Comparison of ENCODE assay signal across 26 cellular contexts in the genomic region with DNA sequence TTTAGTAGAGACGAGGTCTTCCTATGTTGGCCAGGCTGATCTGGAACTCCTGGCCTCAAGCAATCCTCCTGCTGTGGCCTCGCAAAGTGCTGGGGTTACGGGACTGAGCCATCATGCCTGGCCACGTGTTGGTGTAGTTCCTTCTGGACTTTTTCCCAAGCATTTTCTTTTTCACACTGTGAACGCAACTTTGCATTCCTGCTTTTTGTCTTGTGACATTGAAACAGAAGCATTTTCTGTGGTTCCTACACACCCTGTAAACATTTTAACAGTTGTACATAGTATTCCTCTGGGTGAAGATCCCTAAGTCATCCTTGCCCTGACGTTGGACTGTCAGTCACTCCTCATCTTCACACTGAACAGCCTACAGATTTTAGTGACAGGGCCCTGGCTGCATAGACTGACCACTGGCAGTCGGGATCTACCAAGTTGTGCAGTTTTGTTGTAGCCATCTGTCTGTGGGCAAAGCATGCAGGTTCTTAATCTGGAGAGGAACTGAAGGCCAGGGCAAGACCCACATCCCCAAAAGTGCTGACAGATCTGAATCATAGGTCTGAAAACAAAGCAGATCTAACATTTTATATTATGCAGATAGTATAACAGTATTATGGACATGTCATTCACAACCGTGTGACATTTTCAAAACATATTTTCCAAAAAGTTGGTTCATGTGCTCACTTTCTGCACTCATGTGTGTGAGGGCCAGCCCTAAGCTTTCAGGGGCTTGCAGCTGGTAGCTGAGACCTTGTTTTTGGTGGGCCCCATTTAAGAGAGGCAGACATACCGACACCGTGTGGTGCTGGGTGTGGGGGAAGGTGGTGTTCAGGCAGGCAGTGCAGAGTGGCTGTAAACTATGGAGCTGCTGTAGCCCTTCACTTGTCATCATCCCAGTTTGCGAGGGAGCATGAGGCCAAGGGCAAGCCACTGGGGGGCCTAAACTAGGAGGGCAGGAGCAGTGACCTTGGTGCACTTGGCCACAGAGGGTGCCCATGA. TPM values are rescaled to one million over a fixed set of nuclear protein-coding genes. Genes with fewer than 3 reads are reported as not detected.
DNase-seq lines count a peak whose midpoint lies in the region; ATAC-seq, FAIRE-seq and TF ChIP-seq lines count a peak whose summit lies in the region.
"Had no signal": no experiment of that assay in that cellular context is flagged by ENCODE, and none has a peak within 500 bp of the region (broad histone marks: within the 10 kb centered on the region; RNA-seq: fewer than 3 reads in every experiment).

No MANE protein-coding gene starts in this region.

- H2AK5ac ChIP-seq in mesenchymal stem cell (ENCODE audit: low read length, severe bottlenecking), result no peak overlapping the region

- H4K8ac ChIP-seq in mesenchymal stem cell (ENCODE audit: low read length), result peak overlapping the region; percentile 32

- peak overlapping the region in 1 of 2 experiments; percentile 31 for H3K18ac ChIP-seq in mesenchymal stem cell (ENCODE audit: low read depth in 1 of 2, low read length in 2 of 2)

- no peaks in the 10 kb centered on the region for H3K79me2 ChIP-seq in HepG2 (ENCODE audit: insufficient read depth, low read length)

- H2BK120ac ChIP-seq in mesenchymal stem cell (ENCODE audit: low read depth, low read length), result no peak overlapping the region

- no peak overlapping the region for H4K91ac ChIP-seq in mesenchymal stem cell (ENCODE audit: low read length)

- H3K4me1 ChIP-seq in HepG2 (ENCODE audit: insufficient read depth, low read length) (no peaks in the 10 kb centered on the region), right lobe of liver (no peaks in the 10 kb centered on the region), mesenchymal stem cell (ENCODE audit: control insufficient read depth, insufficient read depth, low read depth, low read length) (peaks cover 6% of the 10 kb centered on the region)

- no peaks in the 10 kb centered on the region for H3K9me3 ChIP-seq in HepG2 (ENCODE audit: low read length)
- no peaks in the 10 kb centered on the region for H3K9me3 ChIP-seq in right lobe of liver
- no peaks in the 10 kb centered on the region for H3K9me3 ChIP-seq in mesenchymal stem cell (ENCODE audit: control insufficient read depth, low read length)
- H3K9me3 ChIP-seq: BLaER1 treated with 17β-estradiol and CSF1 and Interleukin-3, amounts not matched to agents 10 nM and 100 nM; esophagus muscularis mucosa; HAP-1; thoracic aorta had no signal

- H2BK5ac ChIP-seq in mesenchymal stem cell (ENCODE audit: low read depth, low read length, poor library complexity, severe bottlenecking), result no peak overlapping the region

- no peak overlapping the region for H2BK15ac ChIP-seq in mesenchymal stem cell (ENCODE audit: low read depth, poor library complexity, severe bottlenecking)

- no peak for ATAC-seq in HepG2
- no peak for ATAC-seq in right lobe of liver
- ATAC-seq in HG02884 (IDR thresholded peaks at IDR 0.05; ENCODE audit: unreplicated experiment), result no peak
- ATAC-seq: activated CD4-positive, CD25-positive, alpha-beta regulatory T cell treated with anti-CD3 and anti-CD28 coated beads, Interleukin-2, amount 50 U/mL, for 24 hours; T-cell had no signal

- no TSS peak for BruUV-seq in HepG2 (replicated peaks; lab: Mats Ljungman, UMichigan)

- no peak overlapping the region for H2AFZ ChIP-seq in HepG2 (ENCODE audit: low read length)
- no peak overlapping the region for H2AFZ ChIP-seq in mesenchymal stem cell (ENCODE audit: low read depth, low read length)
- H2AFZ ChIP-seq: PC-9 had no signal

- H3K27me3 ChIP-seq in HepG2 (ENCODE audit: control insufficient read depth in 1 of 2, insufficient read depth in 2 of 2, low read length in 2 of 2) (no peaks in the 10 kb centered on the region), right lobe of liver (no peaks in the 10 kb centered on the region), mesenchymal stem cell (ENCODE audit: control insufficient read depth in 1 of 2, insufficient read depth in 1 of 2, low read length in 2 of 2) (no peaks in the 10 kb centered on the region)
- H3K27me3 ChIP-seq: esophagus muscularis mucosa had no signal

- H3K4me3 ChIP-seq in HepG2 (replicated peaks in 1 of 3; ENCODE audit: insufficient read depth in 1 of 3, low read depth in 2 of 3, low read length in 3 of 3) (no peak overlapping the region), right lobe of liver (no peak overlapping the region), mesenchymal stem cell (ENCODE audit: insufficient read depth in 1 of 2, low read depth in 1 of 2, low read length in 2 of 2) (no peak overlapping the region)
- H3K4me3 ChIP-seq: BLaER1 treated with 17β-estradiol and CSF1 and Interleukin-3, amounts not matched to agents 10 nM and 100 nM; esophagus muscularis mucosa; HAP-1; PC-9; smooth muscle cell; thoracic aorta had no signal

- no peak for TF ChIP-seq CTCF in HepG2 (CRISPR knock-in tag; IDR thresholded peaks at IDR 0.05)
- no peak for TF ChIP-seq CTCF in right lobe of liver (IDR thresholded peaks at IDR 0.05)

- intact Hi-C loops in HepG2 (cut with micrococcal nuclease; ENCODE audit: unreplicated experiment) (no loop called here), right lobe of liver (cut with DNase I) (loop anchor here in 1 of 2 donors (10.0 kb wide), 1 partner anchor 58 kb away; no protein-coding TSS in a partner anchor)

- H3K9ac ChIP-seq in HepG2 (ENCODE audit: insufficient read depth, low read depth, low read length) (no peak overlapping the region), mesenchymal stem cell (ENCODE audit: low read length) (no peak overlapping the region)
- H3K9ac ChIP-seq: BLaER1 treated with 17β-estradiol and CSF1 and Interleukin-3, amounts not matched to agents 10 nM and 100 nM had no signal

- TF ChIP-seq POLR2A in HepG2 (IDR thresholded peaks at IDR 0.05; ENCODE audit: insufficient read depth in 1 of 2, low read depth in 2 of 2, low read length in 2 of 2) (no peak), right lobe of liver (IDR thresholded peaks at IDR 0.05) (no peak)

- H3K14ac ChIP-seq in mesenchymal stem cell (ENCODE audit: low read length in 2 of 2), result peak overlapping the region in 1 of 2 experiments; percentile 9

- TF ChIP-seq RAD21 in HepG2 (CRISPR knock-in tag; IDR thresholded peaks at IDR 0.05), result no peak

- no peak overlapping the region for H3K23ac ChIP-seq in mesenchymal stem cell (ENCODE audit: low read length in 2 of 2)

- H3K27ac ChIP-seq in HepG2 (ENCODE audit: extremely low read length, insufficient read depth, low read length), result no peak overlapping the region
- H3K27ac ChIP-seq in right lobe of liver, result no peak overlapping the region
- no peak overlapping the region for H3K27ac ChIP-seq in mesenchymal stem cell (ENCODE audit: low read length, poor library complexity, severe bottlenecking)
- H3K27ac ChIP-seq in temporal lobe (ENCODE audit: low read depth, low read length), result peak overlapping the region; percentile 30
- H3K27ac ChIP-seq: esophagus muscularis mucosa, PC-9, thoracic aorta had no signal

- H3K36me3 ChIP-seq in HepG2 (replicated peaks in 1 of 2; ENCODE audit: control insufficient read depth in 1 of 2, insufficient read depth in 2 of 2, low read length in 2 of 2) (no peaks in the 10 kb centered on the region; a peak in 1 of 5 replicates), right lobe of liver (no peaks in the 10 kb centered on the region), mesenchymal stem cell (ENCODE audit: control insufficient read depth in 1 of 2, insufficient read depth in 2 of 2, low read depth in 1 of 2, low read length in 2 of 2) (peaks cover 12 to 17% of the 10 kb centered on the region in 2 experiments)
- H3K36me3 ChIP-seq: BLaER1 treated with 17β-estradiol and CSF1 and Interleukin-3, amounts not matched to agents 10 nM and 100 nM; esophagus muscularis mucosa; HAP-1; thoracic aorta had no signal

- H3K4ac ChIP-seq in mesenchymal stem cell (ENCODE audit: low read depth in 1 of 2, low read length in 2 of 2), result no peak overlapping the region

- 95% methylated on average over 11 of the region's 11 CpGs for WGBS in HepG2 (ENCODE audit: low lambda C conversion rate)
- WGBS in right lobe of liver (ENCODE audit: insufficient coverage, low coverage, low lambda C conversion rate, missing lambda C conversion rate), result 82% methylated on average over 7 of the region's 11 CpGs
- WGBS in mesenchymal stem cell, result 79% methylated on average over 11 of the region's 11 CpGs

- DNase-seq in HepG2 (ENCODE audit: low spot score) (no peak), right lobe of liver (no peak), amniotic epithelial cell (ENCODE audit: low read depth) (peak; percentile 75), mesenchymal stem cell (peak; percentile 59), GM19239 (ENCODE audit: insufficient read length, low spot score) (no peak), GM19238 (ENCODE audit: insufficient read length, low spot score) (no peak)
- DNase-seq: activated CD4-positive, alpha-beta memory T cell treated with anti-CD3 and anti-CD28 coated beads for 36 hours; activated naive CD8-positive, alpha-beta T cell treated with anti-CD3 and anti-CD28 coated beads for 36 hours; DND-41; effector memory CD4-positive, alpha-beta T cell; hypothalamus; KG1; NCI-H2171; NCI-H524; PC-9; SHP77 treated with DMSO at 0.1 percent for 48 hours; T-cell had no signal

- H2BK12ac ChIP-seq in mesenchymal stem cell (ENCODE audit: low read length in 2 of 2), result peak overlapping the region in 1 of 2 experiments; percentile 11

- H4K20me1 ChIP-seq in HepG2 (ENCODE audit: insufficient read depth, low read length), result 0 out of 2 replicates have a peak, but pooled peaks cover 2% of the 10 kb centered on the region

- TF ChIP-seq EP300 in HepG2 (IDR thresholded peaks at IDR 0.05; ENCODE audit: low read depth in 2 of 2, low read length in 2 of 2), result no peak
- TF ChIP-seq EP300 in HepG2 (CRISPR knock-in tag; IDR thresholded peaks at IDR 0.05; ENCODE audit: borderline replicate concordance), result no peak

- H3K79me1 ChIP-seq in mesenchymal stem cell (replicated peaks; ENCODE audit: low read length, poor library complexity, severe bottlenecking), result peaks cover 34% of the 10 kb centered on the region

- CTCF ChIA-PET in HepG2 (lab: Yijun Ruan, JAX; ENCODE audit: low intra/inter-chr PET ratio, low total read pairs), result no interaction called here

- in situ Hi-C loops in HepG2 (cut with HindIII; ENCODE audit: extremely low pct_ligation_motif_present, low pct_unique_long_range_greater_than_20kb), result no loop called here

- POLR2A ChIA-PET in HepG2 (lab: Yijun Ruan, JAX), result no interaction called here

- FAIRE-seq in HepG2 (lab: Jason Lieb, UNC) (no peak), GM19239 (lab: Jason Lieb, UNC) (no peak)
- FAIRE-seq: frontal cortex had no signal

- H3K4me2 ChIP-seq in HepG2 (ENCODE audit: low read depth, low read length) (no peak overlapping the region), mesenchymal stem cell (ENCODE audit: low read length, poor library complexity, severe bottlenecking) (no peak overlapping the region)
- H3K4me2 ChIP-seq: PC-9, smooth muscle cell had no signal

RNA-seq across cellular contexts. Expression of gene EPN2, which starts 59.9 kb away (rescaled TPM):
- total RNA-seq in HepG2 (2016; rRNA removed; fragmentation: Illumina TruSeq; extraction: Trizol) (7.8 and 9.3 TPM in 2 replicates), right lobe of liver (10 to 100 TPM in 4 of 6 experiments, 1 to 10 TPM in 2; 6.6 to 18.1 (median 11.4) TPM), temporal lobe (44.7 TPM)
- 7.1 and 8.4 TPM in 2 replicates for total RNA-seq in HepG2 (2016; cell fraction: cytosol; rRNA removed; fragmentation: Illumina TruSeq; extraction: Trizol; ENCODE audit: low read depth)
- total RNA-seq in HepG2 (2016; cell fraction: insoluble cytoplasmic fraction; rRNA removed; fragmentation: Illumina TruSeq; extraction: Trizol), result 6.5 and 7.5 TPM in 2 replicates
- total RNA-seq in HepG2 (2016; cell fraction: membrane; rRNA removed; fragmentation: Illumina TruSeq; extraction: Trizol), result 7.8 and 13.2 TPM in 2 replicates
- total RNA-seq in HepG2 (2016; cell fraction: nucleus; rRNA removed; fragmentation: Illumina TruSeq; extraction: Trizol), result 12.8 and 15.5 TPM in 2 replicates
- 17.8 and 19.2 TPM in 2 replicates for polyA plus RNA-seq in HepG2 (2011; rRNA removed)
- polyA plus RNA-seq in HepG2 (2011; cell fraction: cytosol; rRNA removed), result 15.5 and 16.2 TPM in 2 replicates
- polyA plus RNA-seq in HepG2 (2011; cell fraction: nucleus; rRNA removed), result 41.0 and 65.6 TPM in 2 replicates
- 17.0 and 18.3 TPM in 2 replicates for polyA plus RNA-seq in HepG2 (2012)
- 2.5 and 3.6 TPM in 2 replicates for polyA plus RNA-seq in HepG2 (2016; cell fraction: cytosol; fragmentation: Illumina TruSeq; extraction: Trizol; ENCODE audit: low read depth)
- polyA plus RNA-seq in HepG2 (2016; cell fraction: insoluble cytoplasmic fraction; fragmentation: Illumina TruSeq; extraction: Trizol; ENCODE audit: low read depth), result 9.1 and 11.8 TPM in 2 replicates
- 4.7 and 5.3 TPM in 2 replicates for polyA plus RNA-seq in HepG2 (2016; cell fraction: membrane; fragmentation: Illumina TruSeq; extraction: Trizol; ENCODE audit: low read depth)
- 21.2 and 21.7 TPM in 2 replicates for polyA plus RNA-seq in HepG2 (2016; cell fraction: nucleus; fragmentation: Illumina TruSeq; extraction: Trizol; ENCODE audit: insufficient read depth, low read depth)
- 33.4 and 37.5 TPM in 2 replicates for polyA minus RNA-seq in HepG2 (2011; rRNA and poly(A)+ RNA removed; ENCODE audit: low replicate concordance)
- 13.2 and 14.8 TPM in 2 replicates for polyA minus RNA-seq in HepG2 (2011; cell fraction: cytosol; rRNA and poly(A)+ RNA removed)
- polyA minus RNA-seq in HepG2 (2011; cell fraction: nucleus; rRNA and poly(A)+ RNA removed), result 30.2 and 31.4 TPM in 2 replicates
- polyA plus RNA-seq in mesenchymal stem cell (2013, experiment 1 of 2), result 41.2 TPM
- polyA plus RNA-seq in mesenchymal stem cell (2013, experiment 2 of 2), result 41.9 TPM

Comparison
In these comparisons a context has a peak if more than half of its experiments do, and no peak if none do; other contexts are left out.
1. DNase-seq: peak in amniotic epithelial cell (single experiment) and mesenchymal stem cell (single experiment); none in HepG2 (single experiment), right lobe of liver (0 of 3), GM19239 (single experiment) and GM19238 (single experiment).